8 cellular contexts compared by ENCODE assay signal in genomic region chr1:151013518-151013917, GRCh38. TPM values are rescaled to one million over a fixed set of nuclear protein-coding genes. Genes with fewer than 3 reads are reported as not detected.
A peak's percentile ranks its signal among the peaks of the same experiment; 100 is the strongest.
DNase-seq lines count a peak whose midpoint lies in the region; ATAC-seq, FAIRE-seq and TF ChIP-seq lines count a peak whose summit lies in the region.
"Had no signal": no experiment of that assay in that cellular context is flagged by ENCODE, and none has a peak within 500 bp of the region (broad histone marks: within the 10 kb centered on the region; RNA-seq: fewer than 3 reads in every experiment).

No MANE protein-coding gene starts in this region.

- peak; percentile 75 for ATAC-seq in K562
- ATAC-seq in left lung = peak; percentile 79
- ATAC-seq in thoracic aorta (ENCODE audit: insufficient number of reproducible peaks, low FRiP score, low read depth) = no peak
- ATAC-seq in HG03280 (IDR thresholded peaks at IDR 0.05; ENCODE audit: unreplicated experiment) = no peak
- ATAC-seq: activated naive CD4-positive, alpha-beta T cell treated with anti-CD3 and anti-CD28 coated beads, Interleukin-2, amount 50 U/mL, for 72 hours had no signal

- peak; percentile 81 for FAIRE-seq in K562 (lab: Jason Lieb, UNC)

- H2AFZ ChIP-seq in K562 (ENCODE audit: low read depth, low read length) = peak overlapping the region; percentile 53; the same call in 1 of the 2 replicates

- peaks cover 34% of the 10 kb centered on the region for H3K36me3 ChIP-seq in K562 (ENCODE audit: control insufficient read depth, insufficient read depth, low read length)
- H3K36me3 ChIP-seq in left lung = peaks cover 0 to 8% of the 10 kb centered on the region in 2 donors
- H3K36me3 ChIP-seq in thoracic aorta = peaks cover 8% of the 10 kb centered on the region

- peaks cover 45% of the 10 kb centered on the region for H3K79me2 ChIP-seq in K562 (ENCODE audit: control insufficient read depth, insufficient read depth, low read length)

- H3K4me2 ChIP-seq in K562 (ENCODE audit: insufficient read depth, low read length) = peak overlapping the region; percentile 59; the same call in 1 of the 2 replicates

- POLR2A ChIA-PET in K562 (lab: Yijun Ruan, JAX) = interaction anchor here (1.5 kb wide), 2 partner anchors 10 to 36 kb away, joined by 4 read pairs; no protein-coding TSS in a partner anchor

- peak in 2 of 3 experiments; percentile 26 to 51; a peak in 4 of 6 replicates for TF ChIP-seq CTCF in K562 (IDR thresholded peaks at IDR 0.05 in 2 of 3, conservative IDR thresholded peaks at IDR 0.05 in 1 of 3; ENCODE audit: insufficient read depth in 2 of 3, low read depth in 1 of 3, low read length in 3 of 3)
- TF ChIP-seq CTCF in left lung (IDR thresholded peaks at IDR 0.05) = no peak
- no peak for TF ChIP-seq CTCF in thoracic aorta (IDR thresholded peaks at IDR 0.05)

- H4K20me1 ChIP-seq in K562 (replicated peaks; ENCODE audit: control insufficient read depth, insufficient read depth, low read length) = no peaks in the 10 kb centered on the region

- TF ChIP-seq POLR2A in K562 (conservative IDR thresholded peaks at IDR 0.05) = no peak

- 3% methylated on average over 2 of the region's 2 CpGs for WGBS in K562 (ENCODE audit: insufficient coverage, low coverage, missing lambda C conversion rate)

- peak; percentile 24 for DNase-seq in NCI-H2029 treated with DMSO at 0.1 percent for 48 hours (lab: John Stamatoyannopoulos, UW)
- DNase-seq in K562 (ENCODE audit: extremely low read depth in 1 of 4, low spot score in 3 of 4) = peak in 2 of 4 experiments; percentile 61 to 87
- DNase-seq in left lung = no peak
- DNase-seq in thoracic aorta (ENCODE audit: low spot score) = no peak
- DNase-seq in epidermal melanocyte (ENCODE audit: insufficient read length, low spot score) = no peak
- DNase-seq in RKO (ENCODE audit: low spot score) = no peak

- peak overlapping the region; percentile 65; the same call in 2 of the 3 replicates for H3K27ac ChIP-seq in K562 (ENCODE audit: extremely low read depth, low read depth, low read length)
- H3K27ac ChIP-seq in left lung = peak overlapping the region; percentile 17 to 39
- peak overlapping the region; percentile 40 to 49 for H3K27ac ChIP-seq in thoracic aorta

- CTCF ChIA-PET in K562 (lab: Yijun Ruan, JAX; ENCODE audit: low intra/inter-chr PET ratio) = no interaction called here

- peak overlapping the region; percentile 21 to 41; a peak in 1 of 4 replicates for H3K9ac ChIP-seq in K562 (ENCODE audit: insufficient read depth in 1 of 2, low read depth in 2 of 2, low read length in 2 of 2)

- H3K9me3 ChIP-seq in K562 (replicated peaks; ENCODE audit: control insufficient read depth, insufficient read depth, low read depth, low read length) = no peaks in the 10 kb centered on the region
- H3K9me3 ChIP-seq in left lung = no peaks in the 10 kb centered on the region
- no peaks in the 10 kb centered on the region for H3K9me3 ChIP-seq in thoracic aorta

- peak; percentile 31; the same call in 1 of the 2 replicates for TF ChIP-seq EP300 in K562 (IDR thresholded peaks at IDR 0.05; ENCODE audit: low read length)

- peak; percentile 20 to 52; a peak in 2 of 4 replicates for TF ChIP-seq RAD21 in K562 (CRISPR knock-in tag; conservative IDR thresholded peaks at IDR 0.05 in 1 of 2, IDR thresholded peaks at IDR 0.05 in 1 of 2)

- H3K4me3 ChIP-seq in K562 = no peak overlapping the region
- no peak overlapping the region for H3K4me3 ChIP-seq in left lung
- H3K4me3 ChIP-seq in thoracic aorta = no peak overlapping the region

- in situ Hi-C loops in K562 (cut with MboI) = no loop called here

- H3K9me1 ChIP-seq in K562 (ENCODE audit: control insufficient read depth, insufficient read depth, low read length) = no peaks in the 10 kb centered on the region

- intact Hi-C loops in K562 (cut with micrococcal nuclease) (no loop called here), left lung (cut with DNase I) (no loop called here)

- BruUV-seq in K562 (replicated peaks; lab: Mats Ljungman, UMichigan) = no TSS peak

- H3K27me3 ChIP-seq in K562 (ENCODE audit: control insufficient read depth in 2 of 2, insufficient read depth in 2 of 2, low read length in 2 of 2) = no peaks in the 10 kb centered on the region
- no peaks in the 10 kb centered on the region for H3K27me3 ChIP-seq in left lung
- H3K27me3 ChIP-seq in thoracic aorta (replicated peaks; ENCODE audit: insufficient read depth) = no peaks in the 10 kb centered on the region

- H3K4me1 ChIP-seq in K562 (replicated peaks in 1 of 2; ENCODE audit: control insufficient read depth in 2 of 2, insufficient read depth in 2 of 2, low read length in 2 of 2) (peaks cover 20 to 34% of the 10 kb centered on the region in 2 experiments), left lung (peaks cover 20 to 38% of the 10 kb centered on the region in 2 donors), thoracic aorta (ENCODE audit: control insufficient read depth in 1 of 2, low read depth in 2 of 2) (peaks cover 15 to 30% of the 10 kb centered on the region in 2 donors)

RNA-seq across cellular contexts. Expression of gene PRUNE1, which starts 5.3 kb away (rescaled TPM):
- 30.9 and 35.7 TPM in 2 replicates for total RNA-seq in K562 (2011; cell fraction: chromatin; rRNA removed; ENCODE audit: low replicate concordance)
- total RNA-seq in K562 (2011; cell fraction: nucleolus; rRNA removed) = 17.5 and 18.4 TPM in 2 replicates
- total RNA-seq in K562 (2011; cell fraction: nucleoplasm; rRNA removed) = 26.4 and 27.8 TPM in 2 replicates
- total RNA-seq in K562 (2014; rRNA removed) (20.8 and 24.8 TPM in 2 replicates), K562 (2014; rRNA removed; fragmentation: Illumina TruSeq; extraction: Trizol) (23.1 and 25.4 TPM in 2 replicates), K562 (2015; rRNA removed; fragmentation: Illumina TruSeq; extraction: Trizol) (23.2 and 25.4 TPM in 2 replicates), K562 (2021) (26.2 and 26.6 TPM in 2 replicates), left lung (10 to 100 TPM; 15.1 to 18.1 TPM), thoracic aorta (10 to 100 TPM; 16.5 to 21.3 TPM)
- polyA plus RNA-seq in K562 (2011; rRNA removed) (48.3 and 49.9 TPM in 2 replicates), K562 (2014; fragmentation: Illumina TruSeq; extraction: Trizol) (33.7 and 43.4 TPM in 2 replicates), K562 (2014; fragmentation: Nextera tagmentation; extraction: Ambion mirVana) (10 to 100 TPM; 16.7 to 27.7 TPM), K562 (2014; rRNA removed) (26.2 and 26.7 TPM in 2 replicates)
- 44.2 and 59.4 TPM in 2 replicates for polyA plus RNA-seq in K562 (2011; cell fraction: cytosol; rRNA removed)
- polyA plus RNA-seq in K562 (2011; cell fraction: nucleus; rRNA removed) = 25.7 and 33.3 TPM in 2 replicates
- 20.7 and 32.8 TPM in 2 replicates for polyA plus RNA-seq in K562 (2012)
- polyA minus RNA-seq in K562 (2011; rRNA and poly(A)+ RNA removed) = 46.5 and 49.2 TPM in 2 replicates
- polyA minus RNA-seq in K562 (2011; cell fraction: cytosol; rRNA and poly(A)+ RNA removed) = 21.6 and 22.0 TPM in 2 replicates
- polyA minus RNA-seq in K562 (2011; cell fraction: nucleus; rRNA and poly(A)+ RNA removed) = 7.1 and 15.2 TPM in 2 replicates

RNA-seq across cellular contexts. Expression of gene MINDY1, which starts 6.8 kb away (rescaled TPM):
- 16.9 and 36.3 TPM in 2 replicates for total RNA-seq in K562 (2011; cell fraction: chromatin; rRNA removed; ENCODE audit: low replicate concordance)
- 15.0 and 17.3 TPM in 2 replicates for total RNA-seq in K562 (2011; cell fraction: nucleolus; rRNA removed)
- total RNA-seq in K562 (2011; cell fraction: nucleoplasm; rRNA removed) = 15.4 and 19.2 TPM in 2 replicates
- 6.0 and 8.2 TPM in 2 replicates for total RNA-seq in K562 (2014; rRNA removed)
- 5.6 TPM in 2 replicates for total RNA-seq in K562 (2014; rRNA removed; fragmentation: Illumina TruSeq; extraction: Trizol)
- total RNA-seq in K562 (2015; rRNA removed; fragmentation: Illumina TruSeq; extraction: Trizol) = 5.9 and 6.7 TPM in 2 replicates
- total RNA-seq in K562 (2021) = 8.6 and 9.8 TPM in 2 replicates
- polyA plus RNA-seq in K562 (2011; rRNA removed) = 4.3 and 5.4 TPM in 2 replicates
- polyA plus RNA-seq in K562 (2011; cell fraction: cytosol; rRNA removed) = 5.1 and 6.6 TPM in 2 replicates
- 12.9 and 19.3 TPM in 2 replicates for polyA plus RNA-seq in K562 (2011; cell fraction: nucleus; rRNA removed)
- 7.4 and 12.9 TPM in 2 replicates for polyA plus RNA-seq in K562 (2012)
- 9.1 and 11.0 TPM in 2 replicates for polyA plus RNA-seq in K562 (2014; fragmentation: Illumina TruSeq; extraction: Trizol)
- 1 to 10 TPM in 1 of 2 experiments, under 1 TPM in 1; 0.49 to 1.4 TPM for polyA plus RNA-seq in K562 (2014; fragmentation: Nextera tagmentation; extraction: Ambion mirVana)
- 6.0 and 6.1 TPM in 2 replicates for polyA plus RNA-seq in K562 (2014; rRNA removed)
- 5.2 and 7.1 TPM in 2 replicates for polyA minus RNA-seq in K562 (2011; rRNA and poly(A)+ RNA removed)
- 6.5 and 7.9 TPM in 2 replicates for polyA minus RNA-seq in K562 (2011; cell fraction: cytosol; rRNA and poly(A)+ RNA removed)
- 4.6 and 4.8 TPM in 2 replicates for polyA minus RNA-seq in K562 (2011; cell fraction: nucleus; rRNA and poly(A)+ RNA removed)
- total RNA-seq in left lung = 10 to 100 TPM; 26.0 to 32.9 TPM
- 10 to 100 TPM; 16.9 to 28.3 TPM for total RNA-seq in thoracic aorta

RNA-seq across cellular contexts. Expression of gene BNIPL, which starts 22.9 kb away (rescaled TPM):
- total RNA-seq in K562 (2011; cell fraction: chromatin; rRNA removed; ENCODE audit: low replicate concordance) = 9.9 and 10.6 TPM in 2 replicates
- total RNA-seq in K562 (2011; cell fraction: nucleolus; rRNA removed) = 5.3 TPM in 2 replicates
- 6.0 and 10.8 TPM in 2 replicates for total RNA-seq in K562 (2011; cell fraction: nucleoplasm; rRNA removed)
- 0.49 and 0.68 TPM in 2 replicates for total RNA-seq in K562 (2014; rRNA removed)
- 0.55 and 0.67 TPM in 2 replicates for total RNA-seq in K562 (2014; rRNA removed; fragmentation: Illumina TruSeq; extraction: Trizol)
- total RNA-seq in K562 (2015; rRNA removed; fragmentation: Illumina TruSeq; extraction: Trizol) = 0.54 and 0.90 TPM in 2 replicates
- total RNA-seq in K562 (2021) = 0.47 and 0.84 TPM in 2 replicates
- 1.3 and 2.5 TPM in 2 replicates for polyA plus RNA-seq in K562 (2011; rRNA removed)
- polyA plus RNA-seq in K562 (2011; cell fraction: cytosol; rRNA removed) = 0.37 and 2.3 TPM in 2 replicates
- polyA plus RNA-seq in K562 (2011; cell fraction: nucleus; rRNA removed) = 5.6 and 8.6 TPM in 2 replicates
- polyA plus RNA-seq in K562 (2012) = 0.44 and 1.3 TPM in 2 replicates
- polyA plus RNA-seq in K562 (2014; fragmentation: Illumina TruSeq; extraction: Trizol) = 0.53 and 0.98 TPM in 2 replicates
- under 1 TPM; 0.08 to 0.31 TPM for polyA plus RNA-seq in K562 (2014; fragmentation: Nextera tagmentation; extraction: Ambion mirVana)
- polyA plus RNA-seq in K562 (2014; rRNA removed) = 0.73 and 1.4 TPM in 2 replicates
- polyA minus RNA-seq in K562 (2011; rRNA and poly(A)+ RNA removed) = 1.2 and 1.5 TPM in 2 replicates
- not detected in 2 replicates for polyA minus RNA-seq in K562 (2011; cell fraction: cytosol; rRNA and poly(A)+ RNA removed)
- polyA minus RNA-seq in K562 (2011; cell fraction: nucleus; rRNA and poly(A)+ RNA removed) = 0.54 and 1.6 TPM in 2 replicates
- 1 to 10 TPM; 3.5 to 5.9 TPM for total RNA-seq in left lung
- 1 to 10 TPM in 1 of 2 donors, under 1 TPM in 1; 0.14 to 2.6 TPM for total RNA-seq in thoracic aorta

RNA-seq across cellular contexts. Expression of gene ANXA9, which starts 31.4 kb away (rescaled TPM):
- total RNA-seq in K562 (2011; cell fraction: chromatin; rRNA removed; ENCODE audit: low replicate concordance) = 1.5 and 3.7 TPM in 2 replicates
- total RNA-seq in K562 (2011; cell fraction: nucleolus; rRNA removed) = 1.6 and 1.7 TPM in 2 replicates
- 1.1 and 1.2 TPM in 2 replicates for total RNA-seq in K562 (2011; cell fraction: nucleoplasm; rRNA removed)
- total RNA-seq in K562 (2014; rRNA removed) (0.36 and 0.49 TPM in 2 replicates), K562 (2014; rRNA removed; fragmentation: Illumina TruSeq; extraction: Trizol) (0.48 and 0.58 TPM in 2 replicates), K562 (2015; rRNA removed; fragmentation: Illumina TruSeq; extraction: Trizol) (0.87 and 1.1 TPM in 2 replicates), K562 (2021) (0.55 and 0.96 TPM in 2 replicates), left lung (1 to 10 TPM; 1.1 to 2.4 TPM), thoracic aorta (not detected)
- polyA plus RNA-seq in K562 (2011; rRNA removed) (0.88 and 1.6 TPM in 2 replicates), K562 (2014; fragmentation: Illumina TruSeq; extraction: Trizol) (0.79 and 1.1 TPM in 2 replicates), K562 (2014; fragmentation: Nextera tagmentation; extraction: Ambion mirVana) (under 1 TPM; 0.24 to 0.57 TPM), K562 (2014; rRNA removed) (0.56 and 1.2 TPM in 2 replicates)
- 1.3 and 3.2 TPM in 2 replicates for polyA plus RNA-seq in K562 (2011; cell fraction: cytosol; rRNA removed)
- polyA plus RNA-seq in K562 (2011; cell fraction: nucleus; rRNA removed) = 1.7 and 2.9 TPM in 2 replicates
- polyA plus RNA-seq in K562 (2012) = 2.6 and 3.4 TPM in 2 replicates
- 0.99 and 1.5 TPM in 2 replicates for polyA minus RNA-seq in K562 (2011; rRNA and poly(A)+ RNA removed)
- 1.2 TPM in 1 of 2 replicates, not detected in the other for polyA minus RNA-seq in K562 (2011; cell fraction: cytosol; rRNA and poly(A)+ RNA removed)
- polyA minus RNA-seq in K562 (2011; cell fraction: nucleus; rRNA and poly(A)+ RNA removed) = 1.2 and 1.3 TPM in 2 replicates
- total RNA-seq: activated naive CD4-positive, alpha-beta T cell treated with anti-CD3 and anti-CD28 coated beads, Interleukin-2, amount 50 U/mL, for 72 hours had no signal

RNA-seq across cellular contexts. Expression of gene C1orf56, which starts 34.0 kb away (rescaled TPM):
- 1.2 and 1.9 TPM in 2 replicates for total RNA-seq in K562 (2011; cell fraction: chromatin; rRNA removed; ENCODE audit: low replicate concordance)
- total RNA-seq in K562 (2011; cell fraction: nucleolus; rRNA removed) = 1.3 and 1.4 TPM in 2 replicates
- total RNA-seq in K562 (2011; cell fraction: nucleoplasm; rRNA removed) = 1.1 and 1.5 TPM in 2 replicates
- total RNA-seq in K562 (2014; rRNA removed) (1.2 TPM in 2 replicates), K562 (2014; rRNA removed; fragmentation: Illumina TruSeq; extraction: Trizol) (0.16 and 0.18 TPM in 2 replicates), K562 (2015; rRNA removed; fragmentation: Illumina TruSeq; extraction: Trizol) (0.49 and 1.5 TPM in 2 replicates), K562 (2021) (1.1 and 1.3 TPM in 2 replicates), left lung (1 to 10 TPM; 3.9 to 6.1 TPM), thoracic aorta (1 to 10 TPM; 5.0 to 5.3 TPM)
- polyA plus RNA-seq in K562 (2011; rRNA removed) (0.39 and 0.74 TPM in 2 replicates), K562 (2014; fragmentation: Illumina TruSeq; extraction: Trizol) (0.39 and 0.61 TPM in 2 replicates), K562 (2014; fragmentation: Nextera tagmentation; extraction: Ambion mirVana) (10 to 100 TPM in 1 of 2 experiments, 1 to 10 TPM in 1; 5.2 to 15.7 TPM), K562 (2014; rRNA removed) (0.58 and 0.61 TPM in 2 replicates)
- 0.36 and 0.46 TPM in 2 replicates for polyA plus RNA-seq in K562 (2011; cell fraction: cytosol; rRNA removed)
- 0.92 and 1.0 TPM in 2 replicates for polyA plus RNA-seq in K562 (2011; cell fraction: nucleus; rRNA removed)
- 2.0 and 3.5 TPM in 2 replicates for polyA plus RNA-seq in K562 (2012)
- polyA minus RNA-seq in K562 (2011; rRNA and poly(A)+ RNA removed) = 0.21 and 0.33 TPM in 2 replicates
- polyA minus RNA-seq in K562 (2011; cell fraction: cytosol; rRNA and poly(A)+ RNA removed) = 0.82 and 1.7 TPM in 2 replicates
- 0.67 and 1.00 TPM in 2 replicates for polyA minus RNA-seq in K562 (2011; cell fraction: nucleus; rRNA and poly(A)+ RNA removed)

Comparison
In these comparisons a context has a peak if more than half of its experiments do, and no peak if none do; other contexts are left out.
1. ATAC-seq: peak in K562 (single experiment) and left lung (single experiment); none in thoracic aorta (single experiment) and HG03280 (single experiment).
2. CTCF ChIP-seq: peak in K562 (2 of 3); none in left lung (0 of 2) and thoracic aorta (single experiment).
3. Peak in every context shown above with its lines, with median percentiles within 50 percentile points of each other: H3K27ac ChIP-seq.